Comparison of ENCODE assay signal across 14 cellular contexts in genomic region chr20:7155794-7156193, GRCh38.
DNase-seq lines count a peak whose midpoint lies in the region; ATAC-seq and TF ChIP-seq lines count a peak whose summit lies in the region.
"Had no signal": no experiment of that assay in that cellular context is flagged by ENCODE, and none has a peak within 500 bp of the region (broad histone marks: within the 10 kb centered on the region; RNA-seq: fewer than 3 reads in every experiment).

No MANE protein-coding gene starts in this region.

- POLR2A ChIA-PET in MCF 10A (lab: Yijun Ruan, JAX), result no interaction called here

- dilution Hi-C loops in mammary epithelial cell (cut with HindIII; ENCODE audit: low sequenced_read_pairs), result no loop called here

- in situ Hi-C loops in mammary epithelial cell (cut with MboI; ENCODE audit: low sequenced_read_pairs in 2 of 2), result no loop called here

- TF ChIP-seq CTCF in mammary epithelial cell (conservative IDR thresholded peaks at IDR 0.05 in 1 of 2, IDR thresholded peaks at IDR 0.05 in 1 of 2; ENCODE audit: extremely low read depth in 1 of 2, insufficient read depth in 1 of 2, low read depth in 1 of 2, low read length in 2 of 2) (no peak), MCF 10A (IDR thresholded peaks at IDR 0.05; ENCODE audit: unreplicated experiment) (no peak)

- intact Hi-C loops in mammary epithelial cell (cut with micrococcal nuclease), result no loop called here
- intact Hi-C loops in MCF 10A (cut with micrococcal nuclease), result no loop called here

- H3K4me3 ChIP-seq in mammary epithelial cell (replicated peaks in 1 of 3; ENCODE audit: insufficient read depth in 1 of 3, low read depth in 2 of 3, low read length in 3 of 3), result no peak overlapping the region
- H3K4me3 ChIP-seq: GM23248 had no signal

- H3K4me2 ChIP-seq in mammary epithelial cell (ENCODE audit: insufficient read depth, low read depth, low read length), result no peak overlapping the region

- H3K4me3 Mint-ChIP-seq in MCF 10A (ENCODE audit: unreplicated experiment), result no peak overlapping the region
- H3K4me3 Mint-ChIP-seq: CD4-positive, alpha-beta memory T cell had no signal

- no peak for ATAC-seq in HG02840 (IDR thresholded peaks at IDR 0.05; ENCODE audit: low FRiP score, unreplicated experiment)
- ATAC-seq: HCT116 had no signal

- no peaks in the 10 kb centered on the region for H3K36me3 ChIP-seq in mammary epithelial cell (ENCODE audit: insufficient read depth, low read length)
- H3K36me3 ChIP-seq: BE2C had no signal

- peak; percentile 18 for DNase-seq in mammary epithelial cell
- DNase-seq in MCF 10A (ENCODE audit: unreplicated experiment), result no peak
- DNase-seq in amniotic epithelial cell (ENCODE audit: low read depth), result peak; percentile 48
- DNase-seq in iris pigment epithelial cell (ENCODE audit: low read depth), result peak; percentile 14
- no peak for DNase-seq in HPDE6-E6E7 (ENCODE audit: extremely low spot score)
- DNase-seq in stimulated activated CD4-positive, alpha-beta T cell treated with anti-CD3 and anti-CD28 coated beads, Interleukin-2, amount 100 ng/mL, for 24 hours, result no peak
- DNase-seq: BE2C; CD4-positive, alpha-beta memory T cell; GF-D8; GM23248 had no signal

- H3K27ac Mint-ChIP-seq in MCF 10A (ENCODE audit: low read depth, unreplicated experiment), result no peak overlapping the region

- no peaks in the 10 kb centered on the region for H3K79me2 ChIP-seq in mammary epithelial cell (ENCODE audit: insufficient read depth, low read length)

- CTCF ChIA-PET in mammary epithelial cell (lab: Charles Lee; ENCODE audit: low non-redundant PET), result no interaction called here
- CTCF ChIA-PET in MCF 10A (lab: Yijun Ruan, JAX), result interaction anchor here (0.7 to 1.1 kb wide), 3 partner anchors 41 to 319 kb away, joined by 3 to 5 read pairs (median 3); no protein-coding TSS in a partner anchor

- H3K36me3 Mint-ChIP-seq in MCF 10A (ENCODE audit: insufficient read depth, unreplicated experiment), result no peaks in the 10 kb centered on the region
- H3K36me3 Mint-ChIP-seq: CD4-positive, alpha-beta memory T cell had no signal

- 100% methylated on average over 2 of the region's 2 CpGs for WGBS in mammary epithelial cell (ENCODE audit: low coverage, missing lambda C conversion rate)

- peaks cover 23% of the 10 kb centered on the region for H3K4me1 Mint-ChIP-seq in MCF 10A (ENCODE audit: insufficient read depth, unreplicated experiment)
- H3K4me1 Mint-ChIP-seq: CD4-positive, alpha-beta memory T cell had no signal

- H3K9me3 ChIP-seq in mammary epithelial cell (replicated peaks; ENCODE audit: insufficient read depth, low read length), result no peaks in the 10 kb centered on the region
- H3K9me3 ChIP-seq: BE2C had no signal

- no peaks in the 10 kb centered on the region for H4K20me1 ChIP-seq in mammary epithelial cell (ENCODE audit: insufficient read depth, low read length)

- no peak overlapping the region for H2AFZ ChIP-seq in mammary epithelial cell (ENCODE audit: low read depth, low read length)
- H2AFZ ChIP-seq: GM23248 had no signal

- no peak overlapping the region for H3K27ac ChIP-seq in mammary epithelial cell (ENCODE audit: insufficient read depth, low read depth, low read length)
- H3K27ac ChIP-seq: C4-2B, GM23248, HL-60 had no signal

- BruUV-seq in mammary epithelial cell (replicated peaks; lab: Mats Ljungman, UMichigan) (no TSS peak), MCF 10A (replicated peaks; lab: Mats Ljungman, UMichigan) (no TSS peak)

- H3K27me3 ChIP-seq in mammary epithelial cell (ENCODE audit: insufficient read depth, low read length), result no peaks in the 10 kb centered on the region
- H3K27me3 ChIP-seq: BE2C had no signal

- H3K27me3 Mint-ChIP-seq in MCF 10A (ENCODE audit: insufficient read depth, unreplicated experiment), result no peaks in the 10 kb centered on the region
- H3K27me3 Mint-ChIP-seq: CD4-positive, alpha-beta memory T cell had no signal

- H3K9me3 Mint-ChIP-seq in MCF 10A (ENCODE audit: unreplicated experiment), result no peaks in the 10 kb centered on the region

- H3K9ac ChIP-seq in mammary epithelial cell (ENCODE audit: insufficient read depth, low read length), result no peak overlapping the region
- H3K9ac ChIP-seq: GM23248 had no signal

- peaks cover 22% of the 10 kb centered on the region for H3K4me1 ChIP-seq in mammary epithelial cell (ENCODE audit: insufficient read depth, low read length)
- H3K4me1 ChIP-seq: BE2C had no signal

Comparison
In these comparisons a context has a peak if more than half of its experiments do, and no peak if none do; other contexts are left out.
1. DNase-seq: peak in mammary epithelial cell (single experiment), amniotic epithelial cell (single experiment) and iris pigment epithelial cell (single experiment); none in MCF 10A (single experiment), HPDE6-E6E7 (single experiment) and stimulated activated CD4-positive, alpha-beta T cell treated with anti-CD3 and anti-CD28 coated beads, Interleukin-2, amount 100 ng/mL, for 24 hours (0 of 2).